19 cellular contexts compared by ENCODE assay signal in genomic region chr5:10648806-10649517, GRCh38.
"Had no signal": no experiment of that assay in that cellular context is flagged by ENCODE, and none has a peak within 500 bp of the region (broad histone marks: within the 10 kb centered on the region; RNA-seq: fewer than 3 reads in every experiment).

No MANE protein-coding gene starts in this region.

- ATAC-seq: activated CD8-positive, alpha-beta memory T cell treated with anti-CD3 and anti-CD28 coated beads, Interleukin-2, amount 10 ng/mL, durations not matched to agents 7 days and 5 days; left colon; lower lobe of right lung; stimulated activated naive CD8-positive, alpha-beta T cell treated with anti-CD3 and anti-CD28 coated beads, Interleukin-15, Interleukin-2, amounts not matched to agents 100 U/mL and 50 U/mL, for 24 hours had no signal

- H3K4me1 Mint-ChIP-seq: central memory CD8-positive, alpha-beta T cell had no signal

- H3K27me3 ChIP-seq: colonic mucosa, suprapubic skin, vagina had no signal

- H3K9me3 Mint-ChIP-seq: activated CD4-positive, alpha-beta memory T cell treated with anti-CD3 and anti-CD28 coated beads, Interleukin-2, amount 10 ng/mL, durations not matched to agents 7 days and 5 days; activated naive CD4-positive, alpha-beta T cell treated with anti-CD3 and anti-CD28 coated beads for 36 hours; activated T-helper 2 cell treated with anti-CD3 and anti-CD28 coated beads, Interferon-gamma antibody, Interleukin-2, Interleukin-4, amounts not matched to agents 10 μg/mL and 5 μg/mL and 100 μg/mL, durations not matched to agents 14 hours and 24 hours and 36 hours; central memory CD8-positive, alpha-beta T cell had no signal

- H3K36me3 ChIP-seq: colonic mucosa, lower lobe of right lung, vagina had no signal

- H3K27ac Mint-ChIP-seq: activated CD4-positive, alpha-beta memory T cell treated with anti-CD3 and anti-CD28 coated beads, Interleukin-2, amount 10 ng/mL, durations not matched to agents 7 days and 5 days; activated CD8-positive, alpha-beta memory T cell treated with anti-CD3 and anti-CD28 coated beads, Interleukin-2, amount 10 ng/mL, durations not matched to agents 7 days and 5 days; activated naive CD4-positive, alpha-beta T cell treated with anti-CD3 and anti-CD28 coated beads for 36 hours; activated T-helper 2 cell treated with anti-CD3 and anti-CD28 coated beads, Interferon-gamma antibody, Interleukin-2, Interleukin-4, amounts not matched to agents 10 μg/mL and 5 μg/mL and 100 μg/mL, durations not matched to agents 14 hours and 24 hours and 36 hours; nephron had no signal

- H3K9me3 ChIP-seq: colonic mucosa, lower lobe of right lung, suprapubic skin, vagina had no signal

- DNase-seq: activated CD4-positive, alpha-beta memory T cell treated with anti-CD3 and anti-CD28 coated beads, Interleukin-2, amount 10 ng/mL, durations not matched to agents 7 days and 5 days; activated CD4-positive, alpha-beta T cell treated with anti-CD3 and anti-CD28 coated beads for 48 hours; activated CD8-positive, alpha-beta memory T cell treated with anti-CD3 and anti-CD28 coated beads, Interleukin-2, amount 10 ng/mL, durations not matched to agents 7 days and 5 days; activated naive CD4-positive, alpha-beta T cell treated with anti-CD3 and anti-CD28 coated beads for 36 hours; colonic mucosa; erythroblast; left colon; lower lobe of right lung; midbrain; nucleus accumbens; stimulated activated CD4-positive, alpha-beta T cell treated with anti-CD3 and anti-CD28 coated beads, Interleukin-2, amount 100 ng/mL, for 24 hours; stimulated activated naive CD8-positive, alpha-beta T cell treated with anti-CD3 and anti-CD28 coated beads, Interleukin-15, Interleukin-2, amounts not matched to agents 100 U/mL and 50 U/mL, for 24 hours; T-helper 2 cell; WERI-Rb-1 had no signal

- H3K27me3 Mint-ChIP-seq: activated CD4-positive, alpha-beta memory T cell treated with anti-CD3 and anti-CD28 coated beads, Interleukin-2, amount 10 ng/mL, durations not matched to agents 7 days and 5 days; activated CD8-positive, alpha-beta memory T cell treated with anti-CD3 and anti-CD28 coated beads, Interleukin-2, amount 10 ng/mL, durations not matched to agents 7 days and 5 days; central memory CD8-positive, alpha-beta T cell had no signal

- H3K4me1 ChIP-seq: colonic mucosa, lower lobe of right lung had no signal

- H3K27ac ChIP-seq: colonic mucosa, lower lobe of right lung, suprapubic skin, vagina, WERI-Rb-1 had no signal

- H3K4me3 ChIP-seq: colonic mucosa, lower lobe of right lung, suprapubic skin, vagina had no signal

- H3K4me3 Mint-ChIP-seq: activated CD4-positive, alpha-beta memory T cell treated with anti-CD3 and anti-CD28 coated beads, Interleukin-2, amount 10 ng/mL, durations not matched to agents 7 days and 5 days; activated CD8-positive, alpha-beta memory T cell treated with anti-CD3 and anti-CD28 coated beads, Interleukin-2, amount 10 ng/mL, durations not matched to agents 7 days and 5 days; activated naive CD4-positive, alpha-beta T cell treated with anti-CD3 and anti-CD28 coated beads for 36 hours; central memory CD8-positive, alpha-beta T cell; nephron had no signal
